Comparison of ENCODE assay signal across 1 cellular context in genomic region chr15:40346579-40347558, GRCh38.
TF ChIP-seq lines count a peak whose summit lies in the region.

No MANE protein-coding gene starts in this region.

TF ChIP-seq in HepG2, 621 proteins besides CTCF, POLR2A, EP300 and RAD21:
- TF ChIP-seq SAP130 (CRISPR knock-in tag; IDR thresholded peaks at IDR 0.05; ENCODE audit: low read depth): no peak
- TF ChIP-seq KAT2B (IDR thresholded peaks at IDR 0.05; ENCODE audit: borderline replicate concordance, low read depth, low read length): no peak
- no peak for TF ChIP-seq SMAD3 (CRISPR knock-in tag; IDR thresholded peaks at IDR 0.05)
- TF ChIP-seq HDAC6 (IDR thresholded peaks at IDR 0.05; ENCODE audit: low read depth, low read length): no peak
- no peak for TF ChIP-seq PHF5A (CRISPR knock-in tag; IDR thresholded peaks at IDR 0.05; ENCODE audit: low read depth, unreplicated experiment)
- TF ChIP-seq HNRNPL (IDR thresholded peaks at IDR 0.05; ENCODE audit: low read depth, low read length): peak; percentile 77; the same call in 1 of the 2 replicates
- no peak for TF ChIP-seq MAFG (CRISPR knock-in tag; IDR thresholded peaks at IDR 0.05)
